18 cellular contexts compared by ENCODE assay signal in the genomic region with DNA sequence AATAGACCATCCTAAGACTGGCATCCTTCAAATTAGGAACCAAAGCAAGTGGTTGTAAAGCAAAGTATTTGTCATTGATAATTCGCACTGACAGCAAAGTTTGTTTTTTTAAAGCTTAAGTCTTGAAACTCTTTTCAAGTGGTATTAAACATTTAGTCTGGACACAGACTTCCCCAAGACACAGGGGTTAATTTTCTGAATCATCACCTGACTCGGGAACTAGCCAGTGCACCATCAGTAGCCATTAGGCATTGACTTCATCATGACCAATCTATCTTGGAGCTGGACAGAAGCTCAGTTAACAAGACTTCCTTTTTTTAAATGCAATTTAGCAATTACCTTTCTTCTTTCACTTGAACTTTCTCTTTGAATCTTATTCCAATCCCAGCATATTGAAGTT.
DNase-seq lines count a peak whose midpoint lies in the region; ATAC-seq and TF ChIP-seq lines count a peak whose summit lies in the region.
"Had no signal": no experiment of that assay in that cellular context is flagged by ENCODE, and none has a peak within 500 bp of the region (broad histone marks: within the 10 kb centered on the region; RNA-seq: fewer than 3 reads in every experiment).

No MANE protein-coding gene starts in this region.

- intact Hi-C loops in dendritic cell treated with granulocyte-macrophage colony-stimulating factor and Interleukin-4, amounts not matched to agents 40 ng/mL and 50 ng/mL, for 4 days (cut with micrococcal nuclease), result loop anchor here (5.0 kb wide), 2 partner anchors 37 to 277 kb away; no protein-coding TSS in a partner anchor
- intact Hi-C loops in sigmoid colon (cut with DNase I), result no loop called here

- peaks cover 58% of the 10 kb centered on the region for H3K4me1 Mint-ChIP-seq in dendritic cell treated with granulocyte-macrophage colony-stimulating factor and Interleukin-4, amounts not matched to agents 40 ng/mL and 50 ng/mL, for 4 days (ENCODE audit: low read depth)
- H3K4me1 Mint-ChIP-seq in osteocyte (ENCODE audit: unreplicated experiment), result peaks cover 47% of the 10 kb centered on the region

- WGBS in sigmoid colon, 2 donors, result 69 to 78% methylated on average over 2 of the region's 2 CpGs

- H3K27me3 ChIP-seq in sigmoid colon, result no peaks in the 10 kb centered on the region
- H3K27me3 ChIP-seq: thyroid gland had no signal

- peaks cover 4% of the 10 kb centered on the region for H3K9me3 Mint-ChIP-seq in dendritic cell treated with granulocyte-macrophage colony-stimulating factor and Interleukin-4, amounts not matched to agents 40 ng/mL and 50 ng/mL, for 4 days
- H3K9me3 Mint-ChIP-seq in osteocyte (ENCODE audit: unreplicated experiment), result peaks cover 5% of the 10 kb centered on the region
- H3K9me3 Mint-ChIP-seq: effector memory CD8-positive, alpha-beta T cell; natural killer cell treated with Interleukin-12 subunit alpha and Interleukin-12 subunit beta and Interleukin-15 and Interleukin-18, amount 100 ng/mL, for 72 hours had no signal

- no peaks in the 10 kb centered on the region for H3K27me3 Mint-ChIP-seq in dendritic cell treated with granulocyte-macrophage colony-stimulating factor and Interleukin-4, amounts not matched to agents 40 ng/mL and 50 ng/mL, for 4 days
- no peaks in the 10 kb centered on the region for H3K27me3 Mint-ChIP-seq in osteocyte (ENCODE audit: unreplicated experiment)

- peak overlapping the region; percentile 10 for H3K27ac Mint-ChIP-seq in dendritic cell treated with granulocyte-macrophage colony-stimulating factor and Interleukin-4, amounts not matched to agents 40 ng/mL and 50 ng/mL, for 4 days
- H3K27ac Mint-ChIP-seq in osteocyte (ENCODE audit: unreplicated experiment), result peak overlapping the region; percentile 93
- H3K27ac Mint-ChIP-seq: effector memory CD8-positive, alpha-beta T cell; natural killer cell treated with Interleukin-12 subunit alpha and Interleukin-12 subunit beta and Interleukin-15 and Interleukin-18, amount 100 ng/mL, for 72 hours had no signal

- no peak overlapping the region for H3K4me3 ChIP-seq in sigmoid colon
- H3K4me3 ChIP-seq: psoas muscle, thyroid gland had no signal

- no peaks in the 10 kb centered on the region for H3K9me3 ChIP-seq in sigmoid colon
- H3K9me3 ChIP-seq: psoas muscle, thyroid gland had no signal

- no peaks in the 10 kb centered on the region for H3K36me3 Mint-ChIP-seq in dendritic cell treated with granulocyte-macrophage colony-stimulating factor and Interleukin-4, amounts not matched to agents 40 ng/mL and 50 ng/mL, for 4 days (ENCODE audit: low read depth)
- peaks cover 2% of the 10 kb centered on the region for H3K36me3 Mint-ChIP-seq in osteocyte (ENCODE audit: unreplicated experiment)
- H3K36me3 Mint-ChIP-seq: natural killer cell treated with Interleukin-12 subunit alpha and Interleukin-12 subunit beta and Interleukin-15 and Interleukin-18, amount 100 ng/mL, for 72 hours had no signal

- no peak for TF ChIP-seq EP300 in sigmoid colon (IDR thresholded peaks at IDR 0.05)

- ATAC-seq in GM21390 (IDR thresholded peaks at IDR 0.05; ENCODE audit: unreplicated experiment) (no peak), HG03520 (IDR thresholded peaks at IDR 0.05; ENCODE audit: unreplicated experiment) (no peak)
- ATAC-seq: effector memory CD8-positive, alpha-beta T cell; natural killer cell treated with Interleukin-12 subunit alpha and Interleukin-12 subunit beta and Interleukin-15 and Interleukin-18, amount 100 ng/mL, for 72 hours; psoas muscle had no signal

- no peak for TF ChIP-seq POLR2A in sigmoid colon (IDR thresholded peaks at IDR 0.05)

- H3K4me3 Mint-ChIP-seq in dendritic cell treated with granulocyte-macrophage colony-stimulating factor and Interleukin-4, amounts not matched to agents 40 ng/mL and 50 ng/mL, for 4 days, result no peak overlapping the region
- H3K4me3 Mint-ChIP-seq in osteocyte (ENCODE audit: unreplicated experiment), result no peak overlapping the region
- H3K4me3 Mint-ChIP-seq: effector memory CD8-positive, alpha-beta T cell; natural killer cell treated with Interleukin-12 subunit alpha and Interleukin-12 subunit beta and Interleukin-15 and Interleukin-18, amount 100 ng/mL, for 72 hours had no signal

- TF ChIP-seq CTCF in osteocyte (IDR thresholded peaks at IDR 0.05) (no peak), sigmoid colon (IDR thresholded peaks at IDR 0.05) (no peak)

- H3K36me3 ChIP-seq in sigmoid colon, result no peaks in the 10 kb centered on the region
- H3K36me3 ChIP-seq: thyroid gland had no signal

- DNase-seq in EH (ENCODE audit: low read depth), result peak; percentile 74
- DNase-seq in MV-4-11 (lab: John Stamatoyannopoulos, UW), result peak; percentile 4
- DNase-seq in osteocyte (ENCODE audit: extremely low spot score, unreplicated experiment), result no peak
- DNase-seq in activated CD4-positive, alpha-beta T cell treated with anti-CD3 and anti-CD28 coated beads for 4 hours, result no peak
- DNase-seq in sigmoid colon, result no peak
- DNase-seq: activated gamma-delta T cell; cerebellar nuclear complex; effector memory CD8-positive, alpha-beta T cell; Karpas-422; NCI-H1092 treated with DMSO at 0.1 percent for 48 hours; NCI-H2029 treated with DMSO at 0.1 percent for 48 hours; NCI-H510A; psoas muscle; thyroid gland had no signal

- H3K27ac ChIP-seq in sigmoid colon, result peak overlapping the region in 2 of 4 donors; percentile 42 to 62
- H3K27ac ChIP-seq: psoas muscle, thyroid gland had no signal

- peaks cover 0 to 10% (median 5%) of the 10 kb centered on the region in 4 donors for H3K4me1 ChIP-seq in sigmoid colon
- H3K4me1 ChIP-seq: psoas muscle had no signal

Comparison
In these comparisons a context has a peak if more than half of its experiments do, and no peak if none do; other contexts are left out.
1. DNase-seq: peak in EH (single experiment) and MV-4-11 (single experiment); none in osteocyte (single experiment), activated CD4-positive, alpha-beta T cell treated with anti-CD3 and anti-CD28 coated beads for 4 hours (0 of 2) and sigmoid colon (single experiment).